Comparison of ENCODE assay signal across 8 cellular contexts in the genomic region with DNA sequence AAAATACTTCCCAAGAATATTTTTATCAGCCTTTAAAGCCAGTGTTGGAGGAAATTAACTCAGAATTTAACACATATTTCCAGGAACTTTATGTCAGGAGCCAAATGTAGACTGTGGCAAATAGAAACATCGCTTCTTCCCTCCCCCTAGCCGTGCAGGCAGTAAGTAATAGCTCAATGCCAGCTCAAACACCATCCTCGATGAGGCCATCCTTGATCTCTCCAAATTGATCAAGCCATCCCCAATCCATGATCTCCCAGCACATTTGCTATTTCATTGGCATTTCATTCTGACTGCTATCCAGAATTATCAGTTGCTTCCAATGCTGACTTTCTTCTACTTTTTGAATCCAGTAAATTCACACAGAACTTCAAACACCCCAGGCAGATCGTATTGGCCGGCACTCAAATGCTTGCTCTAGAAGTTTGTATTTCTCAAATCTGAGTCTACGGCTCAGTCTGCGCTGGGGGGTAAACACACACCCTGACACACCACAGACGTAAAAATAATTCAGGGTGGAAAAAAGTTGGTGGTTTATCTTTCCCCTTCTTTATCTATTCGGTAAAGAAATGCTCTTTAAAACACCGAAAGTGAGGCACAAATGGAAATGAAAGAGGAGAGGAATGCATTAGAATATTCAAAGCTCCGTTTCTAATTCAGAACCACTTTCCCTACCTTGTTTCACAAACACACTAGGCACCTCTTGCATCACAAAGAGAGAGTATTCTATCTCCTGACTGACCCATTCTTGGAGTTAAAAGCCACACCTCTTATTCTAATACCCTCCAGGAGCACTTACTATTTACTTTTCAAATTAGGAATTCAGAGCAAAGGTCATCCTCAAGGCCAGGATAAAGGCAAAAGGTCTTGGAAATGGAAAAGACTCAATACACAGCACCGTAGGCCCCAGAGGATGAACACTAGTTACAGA. TPM values are rescaled to one million over a fixed set of nuclear protein-coding genes. Genes with fewer than 3 reads are reported as not detected.
DNase-seq lines count a peak whose midpoint lies in the region; ATAC-seq, FAIRE-seq and TF ChIP-seq lines count a peak whose summit lies in the region.

No MANE protein-coding gene starts in this region.

- 7% methylated on average over 12 of the region's 12 CpGs for WGBS in GM12878 (ENCODE audit: insufficient coverage, insufficient replicate concordance, low lambda C conversion rate, missing lambda C conversion rate)

- H3K9me3 ChIP-seq in GM12878 (replicated peaks; ENCODE audit: control insufficient read depth, insufficient read depth, low read length) (no peaks in the 10 kb centered on the region), thoracic aorta (no peaks in the 10 kb centered on the region)

- H3K4me3 ChIP-seq in GM23338, result peak overlapping the region; percentile 69
- peak overlapping the region; percentile 76 for H3K4me3 ChIP-seq in GM12878
- peak overlapping the region; percentile 90 for H3K4me3 ChIP-seq in thoracic aorta

- BruUV-seq in GM12878 (replicated peaks; lab: Mats Ljungman, UMichigan), result TSS peak; percentile 64

- H3K27ac ChIP-seq in GM23338 (ENCODE audit: low read depth) (no peak overlapping the region), GM12878 (ENCODE audit: control insufficient read depth, insufficient read depth) (peak overlapping the region; percentile 86), thoracic aorta (no peak overlapping the region)

- intact Hi-C loops in GM12878 (cut with micrococcal nuclease; ENCODE audit: unreplicated experiment), result loop anchor here (10.0 kb wide), 1 partner anchor 397 kb away; no protein-coding TSS in a partner anchor

- H2AFZ ChIP-seq in GM23338, result no peak overlapping the region
- H2AFZ ChIP-seq in GM12878 (ENCODE audit: control insufficient read depth, low read depth, low read length), result peak overlapping the region; percentile 92

- H3K36me3 ChIP-seq in GM23338 (ENCODE audit: insufficient read depth), result no peaks in the 10 kb centered on the region
- H3K36me3 ChIP-seq in GM12878 (ENCODE audit: control insufficient read depth in 2 of 2, insufficient read depth in 2 of 2, low read length in 1 of 2), result no peaks in the 10 kb centered on the region
- H3K36me3 ChIP-seq in thoracic aorta, result no peaks in the 10 kb centered on the region

- H3K4me2 ChIP-seq in GM23338, result peak overlapping the region; percentile 79
- peak overlapping the region; percentile 84 for H3K4me2 ChIP-seq in GM12878 (ENCODE audit: control insufficient read depth, insufficient read depth)

- DNase-seq in GM13976 (ENCODE audit: low spot score) (peak; percentile 43), GM23338 (ENCODE audit: low spot score) (peak; percentile 96), MV-4-11 (lab: John Stamatoyannopoulos, UW) (peak; percentile 39), GM12878 (ENCODE audit: low read depth, low spot score) (no peak), kidney glomerular epithelial cell (lab: John Stamatoyannopoulos, UW) (peak; percentile 29), thoracic aorta (ENCODE audit: low spot score) (no peak), activated gamma-delta T cell (lab: John Stamatoyannopoulos, UW) (no peak)
- DNase-seq in central memory CD4-positive, alpha-beta T cell, result no peak

- H3K79me2 ChIP-seq in GM23338 (replicated peaks; ENCODE audit: insufficient read depth) (peaks cover 45% of the 10 kb centered on the region), GM12878 (ENCODE audit: control insufficient read depth, insufficient read depth, low read length) (peaks cover 54% of the 10 kb centered on the region)

- H3F3A ChIP-seq in GM23338 (replicated peaks; ENCODE audit: low read depth), result no peaks in the 10 kb centered on the region

- H3K9me3 Mint-ChIP-seq in GM23338, result no peaks in the 10 kb centered on the region; the same call in 2 of the 3 replicates

- RAD21 ChIA-PET in GM12878 (lab: Charles Lee; ENCODE audit: unreplicated experiment), result no interaction called here

- POLR2A ChIA-PET in GM12878 (lab: Charles Lee), result no interaction called here

- H3K27me3 ChIP-seq in GM23338 (ENCODE audit: insufficient read depth) (peaks cover 63% of the 10 kb centered on the region), GM12878 (replicated peaks in 1 of 2; ENCODE audit: control insufficient read depth in 2 of 2, insufficient read depth in 2 of 2, low read length in 1 of 2) (no peaks in the 10 kb centered on the region), thoracic aorta (replicated peaks; ENCODE audit: insufficient read depth) (no peaks in the 10 kb centered on the region)

- TF ChIP-seq EP300 in GM12878 (IDR thresholded peaks at IDR 0.05; ENCODE audit: borderline replicate concordance in 1 of 2, control insufficient read depth in 1 of 2, low read depth in 2 of 2, low read length in 2 of 2), result no peak

- no peak for FAIRE-seq in GM12878 (lab: Jason Lieb, UNC)

- peak overlapping the region; percentile 94 for H3K4me3 Mint-ChIP-seq in GM23338

- no peak for TF ChIP-seq RAD21 in GM12878 (IDR thresholded peaks at IDR 0.05; ENCODE audit: insufficient read depth, low read depth, low read length)

- H3K9ac ChIP-seq in GM12878 (ENCODE audit: control insufficient read depth, insufficient read depth, low read length), result peak overlapping the region; percentile 94

- ATAC-seq in GM23338, result peak; percentile 88
- ATAC-seq in GM12878, result peak; percentile 49
- no peak for ATAC-seq in thoracic aorta (ENCODE audit: insufficient number of reproducible peaks, low FRiP score, low read depth)

- H3K9me2 ChIP-seq in GM23338 (ENCODE audit: insufficient read depth), result no peaks in the 10 kb centered on the region

- peaks cover 42% of the 10 kb centered on the region for H3K27me3 Mint-ChIP-seq in GM23338 (ENCODE audit: insufficient read depth, low read depth, poor library complexity)

- CTCF ChIA-PET in GM12878 (lab: Yijun Ruan, JAX), result interaction anchor here (1.4 kb wide), 1 partner anchor 12 kb away, joined by 3 read pairs; no protein-coding TSS in a partner anchor

- H3K36me3 Mint-ChIP-seq in GM23338 (ENCODE audit: low read depth), result peaks cover 6% of the 10 kb centered on the region; the same call in 1 of the 3 replicates

- TF ChIP-seq CTCF in GM13976 (IDR thresholded peaks at IDR 0.05; ENCODE audit: borderline replicate concordance, control extremely low read depth, extremely low read depth, insufficient read depth, missing control alignments), result no peak
- no peak for TF ChIP-seq CTCF in GM23338 (conservative IDR thresholded peaks at IDR 0.05; ENCODE audit: low read depth in 2 of 2)
- TF ChIP-seq CTCF in GM12878 (IDR thresholded peaks at IDR 0.05 in 2 of 3, conservative IDR thresholded peaks at IDR 0.05 in 1 of 3; ENCODE audit: control insufficient read depth in 2 of 3, extremely low read depth in 1 of 3, insufficient read depth in 1 of 3, low read depth in 3 of 3, low read length in 3 of 3), result no peak
- no peak for TF ChIP-seq CTCF in thoracic aorta (IDR thresholded peaks at IDR 0.05)

- peaks cover 26% of the 10 kb centered on the region for H3K4me1 Mint-ChIP-seq in GM23338

- TF ChIP-seq POLR2A in GM12878 (IDR thresholded peaks at IDR 0.05; ENCODE audit: low read depth, low read length), result no peak

- peaks cover 22% of the 10 kb centered on the region for H3K4me1 ChIP-seq in GM23338 (ENCODE audit: insufficient read depth)
- H3K4me1 ChIP-seq in GM12878 (ENCODE audit: control insufficient read depth, insufficient read depth, low read length), result no peaks in the 10 kb centered on the region; the same call in 1 of the 2 replicates
- peaks cover 7 to 10% of the 10 kb centered on the region in 2 donors for H3K4me1 ChIP-seq in thoracic aorta (ENCODE audit: control insufficient read depth in 1 of 2, low read depth in 2 of 2)

- in situ Hi-C loops in GM13976 (cut with MboI; ENCODE audit: low sequenced_read_pairs, unreplicated experiment) (no loop called here), GM12878 (cut with MboI) (no loop called here)

- H3K27ac Mint-ChIP-seq in GM23338, result peak overlapping the region; percentile 56; the same call in 1 of the 2 replicates

- SMC1A ChIA-PET in GM12878 (lab: Charles Lee; ENCODE audit: uncharacterized antibody, unreplicated experiment), result interaction anchor here (1.0 kb wide), 2 partner anchors 20 to 36 kb away, joined by 3 read pairs; no protein-coding TSS in a partner anchor

- H4K20me1 ChIP-seq in GM23338 (replicated peaks; ENCODE audit: insufficient read depth) (peaks cover 39% of the 10 kb centered on the region), GM12878 (ENCODE audit: control insufficient read depth, insufficient read depth) (no peaks in the 10 kb centered on the region)

RNA-seq across cellular contexts. Expression of a gene that starts 1.0 kb away (rescaled TPM):
- total RNA-seq in GM23338 (2014; rRNA removed; shearing (Covaris generic)), result 8.7 and 11.1 TPM in 2 replicates
- polyA plus RNA-seq in GM23338 (2016; fragmentation: Nextera tagmentation; extraction: Ambion mirVana) (6.7 and 8.2 TPM in 2 replicates), GM12878 (2011; rRNA removed) (23.5 and 35.9 TPM in 2 replicates), GM12878 (2014; fragmentation: Illumina TruSeq; extraction: Trizol) (33.2 and 37.3 TPM in 2 replicates), GM12878 (2014; fragmentation: Nextera tagmentation; extraction: Ambion mirVana) (10 to 100 TPM; 15.5 to 18.1 TPM), GM12878 (2014; rRNA removed) (11.8 and 16.6 TPM in 2 replicates), GM12878 (2016; fragmentation: Nextera tagmentation; extraction: Ambion mirVana) (10 to 100 TPM; 29.1 to 29.2 TPM)
- total RNA-seq in GM12878 (2013; cell fraction: nucleolus; rRNA removed), result 20.5 and 21.3 TPM in 2 replicates
- total RNA-seq in GM12878 (2014; rRNA removed) (20.5 and 24.3 TPM in 2 replicates), GM12878 (2014; rRNA removed; fragmentation: Illumina TruSeq; extraction: Trizol) (33.3 and 34.2 TPM in 2 replicates), GM12878 (2021) (19.1 and 20.0 TPM in 2 replicates), thoracic aorta (10 to 100 TPM in 1 of 2 donors, 1 to 10 TPM in 1; 9.3 to 10.2 TPM)
- polyA plus RNA-seq in GM12878 (2011; ENCODE audit: low read depth), result 6.2 TPM
- polyA plus RNA-seq in GM12878 (2011; cell fraction: cytosol; rRNA removed), result 6.8 and 7.1 TPM in 2 replicates
- polyA plus RNA-seq in GM12878 (2011; cell fraction: nucleus; rRNA removed), result 10.2 and 11.6 TPM in 2 replicates
- polyA plus RNA-seq in GM12878 (2012), result 8.6 and 11.8 TPM in 2 replicates
- polyA minus RNA-seq in GM12878 (2011; rRNA and poly(A)+ RNA removed), result 13.1 and 22.0 TPM in 2 replicates
- 6.7 and 8.5 TPM in 2 replicates for polyA minus RNA-seq in GM12878 (2011; cell fraction: cytosol; rRNA and poly(A)+ RNA removed)
- 10.2 and 15.7 TPM in 2 replicates for polyA minus RNA-seq in GM12878 (2011; cell fraction: nucleus; rRNA and poly(A)+ RNA removed)

RNA-seq across cellular contexts. Expression of a gene that starts 54.6 kb away (rescaled TPM):
- 0.03 TPM in 1 of 2 replicates, not detected in the other for total RNA-seq in GM23338 (2014; rRNA removed; shearing (Covaris generic))
- 0.05 and 0.14 TPM in 2 replicates for polyA plus RNA-seq in GM23338 (2016; fragmentation: Nextera tagmentation; extraction: Ambion mirVana)
- total RNA-seq in GM12878 (2013; cell fraction: nucleolus; rRNA removed), result 0.10 TPM in 2 replicates
- total RNA-seq in GM12878 (2014; rRNA removed), result not detected in 2 replicates
- not detected in 2 replicates for total RNA-seq in GM12878 (2014; rRNA removed; fragmentation: Illumina TruSeq; extraction: Trizol)
- total RNA-seq in GM12878 (2021), result 0.05 TPM in 2 replicates
- polyA plus RNA-seq in GM12878 (2011; ENCODE audit: low read depth), result 0.08 TPM
- polyA plus RNA-seq in GM12878 (2011; rRNA removed), result 0.14 and 0.26 TPM in 2 replicates
- 0.08 and 0.10 TPM in 2 replicates for polyA plus RNA-seq in GM12878 (2011; cell fraction: cytosol; rRNA removed)
- polyA plus RNA-seq in GM12878 (2011; cell fraction: nucleus; rRNA removed), result 0.60 and 0.86 TPM in 2 replicates
- polyA plus RNA-seq in GM12878 (2012), result 0.10 and 0.22 TPM in 2 replicates
- polyA plus RNA-seq in GM12878 (2014; fragmentation: Illumina TruSeq; extraction: Trizol), result 0.01 TPM in 1 of 2 replicates, not detected in the other
- polyA plus RNA-seq in GM12878 (2014; fragmentation: Nextera tagmentation; extraction: Ambion mirVana), result under 1 TPM in 1 of 2 experiments, not detected in 1; 0.02 TPM
- polyA plus RNA-seq in GM12878 (2014; rRNA removed), result 0.01 TPM in 1 of 2 replicates, not detected in the other
- not detected for polyA plus RNA-seq in GM12878 (2016; fragmentation: Nextera tagmentation; extraction: Ambion mirVana)
- 0.05 TPM in 1 of 2 replicates, not detected in the other for polyA minus RNA-seq in GM12878 (2011; rRNA and poly(A)+ RNA removed)
- not detected in 2 replicates for polyA minus RNA-seq in GM12878 (2011; cell fraction: cytosol; rRNA and poly(A)+ RNA removed)
- polyA minus RNA-seq in GM12878 (2011; cell fraction: nucleus; rRNA and poly(A)+ RNA removed), result 0.12 and 0.29 TPM in 2 replicates
- total RNA-seq in thoracic aorta, result 1 to 10 TPM in 1 of 2 donors, not detected in 1; 1.1 TPM

Comparison
In these comparisons a context has a peak if more than half of its experiments do, and no peak if none do; other contexts are left out.
1. DNase-seq: peak in GM13976 (single experiment), GM23338 (single experiment), MV-4-11 (single experiment) and kidney glomerular epithelial cell (single experiment); none in GM12878 (single experiment), thoracic aorta (single experiment), central memory CD4-positive, alpha-beta T cell (single experiment) and activated gamma-delta T cell (single experiment).
2. Peak in every context shown above with its lines, with median percentiles within 50 percentile points of each other: H3K4me3 ChIP-seq.